In genomic region chr10:114343623-114344306, GRCh38 we compare ENCODE assay signal across 19 cellular contexts.
DNase-seq lines count a peak whose midpoint lies in the region; ATAC-seq and TF ChIP-seq lines count a peak whose summit lies in the region.
"Had no signal": no experiment of that assay in that cellular context is flagged by ENCODE, and none has a peak within 500 bp of the region (broad histone marks: within the 10 kb centered on the region; RNA-seq: fewer than 3 reads in every experiment).

No MANE protein-coding gene starts in this region.

- peak overlapping the region; percentile 23 for H3K18ac ChIP-seq in neuronal stem cell (ENCODE audit: low read length)

- no peak overlapping the region for H3K9ac ChIP-seq in neuronal stem cell (ENCODE audit: low read depth, low read length, poor library complexity)
- H3K9ac ChIP-seq: GM23248 had no signal

- H3K4me3 ChIP-seq in neuronal stem cell (ENCODE audit: low read length in 2 of 2) (no peak overlapping the region), right atrium auricular region (no peak overlapping the region), heart right ventricle (no peak overlapping the region)
- H3K4me3 ChIP-seq: GM23248, K562 had no signal

- H3K9me3 ChIP-seq in neuronal stem cell (replicated peaks in 1 of 2; ENCODE audit: control insufficient read depth in 2 of 2, insufficient read depth in 1 of 2, low read depth in 1 of 2, low read length in 2 of 2) (no peaks in the 10 kb centered on the region), right atrium auricular region (no peaks in the 10 kb centered on the region), heart right ventricle (no peaks in the 10 kb centered on the region)

- H3K27ac ChIP-seq in C4-2B (peak overlapping the region; percentile 19; the same call in 1 of the 2 replicates), cingulate gyrus (ENCODE audit: low read depth, low read length) (peak overlapping the region; percentile 47), neuronal stem cell (replicated peaks; ENCODE audit: low read length) (no peak overlapping the region), right atrium auricular region (no peak overlapping the region), heart right ventricle (peak overlapping the region in 3 of 10 donors; percentile 36 to 53 (median 44))
- H3K27ac ChIP-seq: GM23248 had no signal

- H3K36me3 ChIP-seq in neuronal stem cell (replicated peaks in 1 of 2; ENCODE audit: control insufficient read depth in 2 of 2, insufficient read depth in 2 of 2, low read length in 2 of 2), result no peaks in the 10 kb centered on the region
- no peaks in the 10 kb centered on the region for H3K36me3 ChIP-seq in right atrium auricular region
- no peaks in the 10 kb centered on the region for H3K36me3 ChIP-seq in heart right ventricle

- ATAC-seq in HG02852 (IDR thresholded peaks at IDR 0.05; ENCODE audit: unreplicated experiment), result no peak
- ATAC-seq in heart right ventricle, result no peak
- ATAC-seq: esophagus mucosa; K562; left lobe of liver; naive thymus-derived CD8-positive, alpha-beta T cell had no signal

- H4K91ac ChIP-seq in neuronal stem cell (ENCODE audit: low read depth, low read length, poor library complexity), result no peak overlapping the region

- H3K14ac ChIP-seq in neuronal stem cell (ENCODE audit: low read length), result no peak overlapping the region

- no peak overlapping the region for H3K4ac ChIP-seq in neuronal stem cell (ENCODE audit: low read length)

- intact Hi-C loops in heart right ventricle (cut with DNase I), result loop anchor here in 1 of 10 donors (10.0 kb wide), 1 partner anchor 51 kb away; no protein-coding TSS in a partner anchor

- H3K4me1 ChIP-seq in neuronal stem cell (ENCODE audit: control insufficient read depth in 2 of 2, insufficient read depth in 1 of 2, low read depth in 1 of 2, low read length in 2 of 2) (peaks cover 7 to 15% of the 10 kb centered on the region in 2 donors), right atrium auricular region (peaks cover 0 to 9% of the 10 kb centered on the region in 2 donors), heart right ventricle (peaks cover 0 to 25% (median 12%) of the 10 kb centered on the region in 9 donors)

- no peak overlapping the region for H3K4me2 ChIP-seq in neuronal stem cell (ENCODE audit: insufficient read depth, low read length, poor library complexity, severe bottlenecking)

- no peak overlapping the region for H4K8ac ChIP-seq in neuronal stem cell (ENCODE audit: low read depth, low read length)

- DNase-seq in NCI-H146 (lab: John Stamatoyannopoulos, UW) (peak; percentile 91), neuronal stem cell (ENCODE audit: low spot score) (no peak), NCI-H128 (lab: John Stamatoyannopoulos, UW; ENCODE audit: unreplicated experiment) (no peak), right atrium auricular region (ENCODE audit: low spot score) (no peak), heart right ventricle (no peak)
- DNase-seq: activated naive CD4-positive, alpha-beta T cell treated with anti-CD3 and anti-CD28 coated beads, Interleukin-2, amount 10 ng/mL, durations not matched to agents 7 days and 5 days; Calu3; GM23248; hypothalamus; naive thymus-derived CD8-positive, alpha-beta T cell; NCI-H2029; OCI-M1; SW 1271 had no signal

- no CpG with 5 or more reads among the region's 8 CpGs for WGBS in neuronal stem cell (ENCODE audit: extremely low coverage in 2 of 2, insufficient read length in 2 of 2, insufficient replicate concordance in 1 of 2), 2 donors
- WGBS in heart right ventricle, 2 donors, result 63 to 71% methylated on average over 8 of the region's 8 CpGs

- no peak overlapping the region for H2BK120ac ChIP-seq in neuronal stem cell (ENCODE audit: low read depth, low read length)

- H2BK15ac ChIP-seq in neuronal stem cell (ENCODE audit: low read length), result peak overlapping the region; percentile 41

- peak overlapping the region; percentile 51 for H2AFZ ChIP-seq in neuronal stem cell (ENCODE audit: low read length)
- H2AFZ ChIP-seq: GM23248 had no signal

- no peak overlapping the region for H2BK5ac ChIP-seq in neuronal stem cell (ENCODE audit: low read length)

- H2BK12ac ChIP-seq in neuronal stem cell (ENCODE audit: low read length), result peak overlapping the region; percentile 51

- H2AK5ac ChIP-seq in neuronal stem cell (ENCODE audit: low read depth, low read length), result no peak overlapping the region

- H3K79me1 ChIP-seq in neuronal stem cell (ENCODE audit: low read depth, low read length), result peaks cover 2% of the 10 kb centered on the region

- no peaks in the 10 kb centered on the region for H3K27me3 ChIP-seq in neuronal stem cell (ENCODE audit: control insufficient read depth in 3 of 3, insufficient read depth in 3 of 3, low read depth in 1 of 3, low read length in 3 of 3)
- H3K27me3 ChIP-seq in right atrium auricular region, result no peaks in the 10 kb centered on the region
- no peaks in the 10 kb centered on the region for H3K27me3 ChIP-seq in heart right ventricle

- TF ChIP-seq CTCF in C4-2B (conservative IDR thresholded peaks at IDR 0.05) (no peak), right atrium auricular region (IDR thresholded peaks at IDR 0.05) (no peak), heart right ventricle (IDR thresholded peaks at IDR 0.05) (no peak)

- H3K23ac ChIP-seq in neuronal stem cell (ENCODE audit: low read depth, low read length, poor library complexity), result no peak overlapping the region

Comparison
In these comparisons a context has a peak if more than half of its experiments do, and no peak if none do; other contexts are left out.
1. H3K27ac ChIP-seq: peak in C4-2B (single experiment) and cingulate gyrus (single experiment); none in neuronal stem cell (single experiment) and right atrium auricular region (0 of 2).